ENCODE assay signal across 7 cellular contexts in genomic region chr14:29926701-29927595, GRCh38. TPM values are rescaled to one million over a fixed set of nuclear protein-coding genes. Genes with fewer than 3 reads are reported as not detected.
DNase-seq lines count a peak whose midpoint lies in the region; ATAC-seq, FAIRE-seq and TF ChIP-seq lines count a peak whose summit lies in the region.

No MANE protein-coding gene starts in this region.

- DNase-seq in GM10248 (ENCODE audit: extremely low spot score) (peak; percentile 8), H7 (peak; percentile 67), NCI-H2171 (lab: John Stamatoyannopoulos, UW) (peak; percentile 32), bronchial epithelial cell (ENCODE audit: low read depth) (no peak), sciatic nerve (ENCODE audit: low spot score) (peak; percentile 68), RKO (ENCODE audit: low spot score) (no peak)

- H3K9me3 ChIP-seq in iPS-20b (ENCODE audit: insufficient read depth, low read depth, low read length): no peaks in the 10 kb centered on the region

- H3K4me3 ChIP-seq in H7 (ENCODE audit: insufficient read depth, low read depth, low read length): peak overlapping the region; percentile 68
- peak overlapping the region; percentile 60 for H3K4me3 ChIP-seq in bronchial epithelial cell (ENCODE audit: low read depth, low read length)
- H3K4me3 ChIP-seq in iPS-20b (ENCODE audit: low read length): peak overlapping the region; percentile 92

- TF ChIP-seq CTCF in GM10248 (IDR thresholded peaks at IDR 0.05; ENCODE audit: control extremely low read depth, extremely low read depth, low read depth, missing control alignments): peak; percentile 9
- peak; percentile 37 for TF ChIP-seq CTCF in bronchial epithelial cell (IDR thresholded peaks at IDR 0.05; ENCODE audit: insufficient read depth, low read length, severe bottlenecking)

- peaks cover 24% of the 10 kb centered on the region for H3K4me1 ChIP-seq in iPS-20b (ENCODE audit: insufficient read depth, low read length)

- no peaks in the 10 kb centered on the region for H3K36me3 ChIP-seq in H7 (replicated peaks; ENCODE audit: control insufficient read depth, insufficient read depth, low read length)
- H3K36me3 ChIP-seq in bronchial epithelial cell (ENCODE audit: control insufficient read depth, insufficient read depth, low read length): no peaks in the 10 kb centered on the region
- H3K36me3 ChIP-seq in iPS-20b (ENCODE audit: insufficient read depth, low read depth, low read length): no peaks in the 10 kb centered on the region

- intact Hi-C loops in sciatic nerve (cut with DNase I): no loop called here

- ATAC-seq in sciatic nerve: peak; percentile 37

- POLR2A ChIA-PET in GM10248 (lab: Yijun Ruan, JAX): no interaction called here

- FAIRE-seq in bronchial epithelial cell (lab: Jason Lieb, UNC): no peak

- H3K9ac ChIP-seq in iPS-20b (ENCODE audit: low read depth, low read length): peak overlapping the region; percentile 45; the same call in 1 of the 2 replicates

- H3K27me3 ChIP-seq in H7 (ENCODE audit: control insufficient read depth, insufficient read depth, low read length) (peaks cover 42% of the 10 kb centered on the region), bronchial epithelial cell (ENCODE audit: control insufficient read depth, insufficient read depth, low read length) (no peaks in the 10 kb centered on the region), iPS-20b (ENCODE audit: insufficient read depth, low read length) (peaks cover 63% of the 10 kb centered on the region)

- no peak overlapping the region for H3K27ac ChIP-seq in iPS-20b (ENCODE audit: low read length)

- CTCF ChIA-PET in GM10248 (lab: Yijun Ruan, JAX): no interaction called here

RNA-seq across cellular contexts. Expression of gene PRKD1, which starts 0.7 kb away (rescaled TPM):
- total RNA-seq in H7 (2014; rRNA removed; shearing (Covaris generic)): 1.7 and 3.2 TPM in 2 replicates
- total RNA-seq in bronchial epithelial cell (0.53 and 1.0 TPM in 2 replicates), sciatic nerve (34.0 TPM)

Comparison
In these comparisons a context has a peak if more than half of its experiments do, and no peak if none do; other contexts are left out.
1. DNase-seq: peak in GM10248 (single experiment), H7 (single experiment), NCI-H2171 (single experiment) and sciatic nerve (single experiment); none in bronchial epithelial cell (single experiment) and RKO (single experiment).
2. Peak in every context shown above with its lines, with median percentiles within 50 percentile points of each other: H3K4me3 ChIP-seq.